In the genomic region with DNA sequence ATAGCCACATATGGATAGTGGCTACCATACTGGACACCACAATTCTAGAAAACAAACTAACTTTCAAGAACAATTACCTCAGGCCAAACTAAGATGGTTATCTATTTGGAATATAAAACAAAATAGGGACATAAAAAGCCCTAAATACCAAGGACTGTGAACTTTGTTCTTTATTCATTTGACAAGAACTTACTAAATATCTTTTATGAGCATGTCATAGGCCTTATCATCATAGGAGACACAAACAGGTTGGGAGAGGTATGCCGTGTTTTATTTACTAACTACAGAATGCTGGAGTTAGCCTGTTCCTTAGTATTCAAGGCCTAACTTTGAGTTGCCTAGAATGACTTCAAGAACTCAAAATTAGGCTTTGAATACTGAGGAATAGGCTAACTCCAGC, we compare ENCODE assay signal across 17 cellular contexts.
"Had no signal": no experiment of that assay in that cellular context is flagged by ENCODE, and none has a peak within 500 bp of the region (broad histone marks: within the 10 kb centered on the region; RNA-seq: fewer than 3 reads in every experiment).

No MANE protein-coding gene starts in this region.

- H3K27ac ChIP-seq: left ventricle myocardium inferior, neural progenitor cell, ovary, WERI-Rb-1 had no signal

- H3K9me3 ChIP-seq: left ventricle myocardium inferior, ovary, psoas muscle, spleen had no signal

- H3K27me3 ChIP-seq: neural progenitor cell, ovary, spleen had no signal

- H3K4me1 ChIP-seq: psoas muscle had no signal

- H3K36me3 ChIP-seq: neural progenitor cell, ovary had no signal

- ATAC-seq: effector memory CD8-positive, alpha-beta T cell; stimulated activated naive B cell treated with anti-CD40 and anti-IgM and Interleukin-4, amounts not matched to agents 10 μg/mL and 1 μg/mL and 100 μg/mL, for 72 hours had no signal

- H3K27me3 Mint-ChIP-seq: activated naive CD4-positive, alpha-beta T cell treated with anti-CD3 and anti-CD28 coated beads, Interleukin-2, amount 50 U/mL, for 24 hours; effector memory CD8-positive, alpha-beta T cell; memory B cell; naive thymus-derived CD4-positive, alpha-beta T cell; stimulated activated naive B cell treated with anti-CD40 and anti-IgM and Interleukin-4, amounts not matched to agents 10 μg/mL and 1 μg/mL and 100 μg/mL, for 72 hours had no signal

- H3K4me3 Mint-ChIP-seq: activated naive CD4-positive, alpha-beta T cell treated with anti-CD3 and anti-CD28 coated beads, Interleukin-2, amount 50 U/mL, for 24 hours; effector memory CD8-positive, alpha-beta T cell; memory B cell; naive thymus-derived CD4-positive, alpha-beta T cell; neural progenitor cell; stimulated activated naive B cell treated with anti-CD40 and anti-IgM and Interleukin-4, amounts not matched to agents 10 μg/mL and 1 μg/mL and 100 μg/mL, for 72 hours had no signal

- H3K27ac Mint-ChIP-seq: memory B cell; neural progenitor cell; stimulated activated naive B cell treated with anti-CD40 and anti-IgM and Interleukin-4, amounts not matched to agents 10 μg/mL and 1 μg/mL and 100 μg/mL, for 72 hours had no signal

- H3K9ac ChIP-seq: neural progenitor cell had no signal

- H3K9me3 Mint-ChIP-seq: activated naive CD4-positive, alpha-beta T cell treated with anti-CD3 and anti-CD28 coated beads, Interleukin-2, amount 50 U/mL, for 24 hours; effector memory CD8-positive, alpha-beta T cell; memory B cell; naive thymus-derived CD4-positive, alpha-beta T cell; neural progenitor cell; stimulated activated naive B cell treated with anti-CD40 and anti-IgM and Interleukin-4, amounts not matched to agents 10 μg/mL and 1 μg/mL and 100 μg/mL, for 72 hours had no signal

- DNase-seq: activated CD4-positive, alpha-beta T cell treated with anti-CD3 and anti-CD28 coated beads for 1 hour; activated CD4-positive, alpha-beta T cell treated with anti-CD3 and anti-CD28 coated beads, Interleukin-2, amount 50 U/mL, for 48 hours; activated gamma-delta T cell; effector memory CD8-positive, alpha-beta T cell; left ventricle myocardium inferior; naive thymus-derived CD4-positive, alpha-beta T cell; ovary; psoas muscle; right cardiac atrium; stimulated activated CD4-positive, alpha-beta T cell treated with anti-CD3 and anti-CD28 coated beads, Interleukin-4, amount 100 ng/mL, for 4 hours; stimulated activated naive B cell treated with anti-CD40 and anti-IgM and Interleukin-4, amounts not matched to agents 10 μg/mL and 1 μg/mL and 100 μg/mL, for 72 hours; SW 1271; WERI-Rb-1 had no signal

- H3K4me3 ChIP-seq: left ventricle myocardium inferior, neural progenitor cell, ovary, psoas muscle, spleen had no signal
